In the genomic region with DNA sequence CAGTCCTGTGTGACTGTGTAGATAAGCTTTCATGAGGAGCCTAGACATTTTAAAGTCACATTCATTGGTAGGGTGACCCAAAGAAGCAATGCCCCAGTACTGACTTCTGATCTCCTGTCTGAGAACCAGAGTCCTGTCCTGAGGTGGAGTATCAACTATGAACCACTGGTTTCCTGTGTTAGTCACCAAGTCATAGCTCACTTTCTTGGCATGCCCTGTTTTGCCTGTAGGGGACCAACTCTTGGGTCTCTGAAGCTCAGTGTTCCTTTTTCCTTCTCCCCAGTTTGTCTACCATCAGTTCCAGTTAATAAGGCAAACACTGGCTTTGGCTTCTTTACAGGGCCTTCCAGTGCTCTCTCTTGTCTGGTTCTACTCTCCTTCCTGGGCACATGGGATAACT, we compare ENCODE assay signal across 15 cellular contexts.
DNase-seq lines count a peak whose midpoint lies in the region; ATAC-seq, FAIRE-seq and TF ChIP-seq lines count a peak whose summit lies in the region.
"Had no signal": no experiment of that assay in that cellular context is flagged by ENCODE, and none has a peak within 500 bp of the region (broad histone marks: within the 10 kb centered on the region; RNA-seq: fewer than 3 reads in every experiment).

No MANE protein-coding gene starts in this region.

- H3K27ac Mint-ChIP-seq in activated CD4-positive, alpha-beta memory T cell treated with anti-CD3 and anti-CD28 coated beads for 36 hours, result no peak overlapping the region
- H3K27ac Mint-ChIP-seq: CD4-positive, CD25-positive, alpha-beta regulatory T cell had no signal

- no peak for TF ChIP-seq POLR2A in H54 (IDR thresholded peaks at IDR 0.05; ENCODE audit: low read depth, low read length)

- FAIRE-seq in H54 (lab: Jason Lieb, UNC), result peak; percentile 53
- FAIRE-seq: GM12891, K562 had no signal

- H3K9me3 Mint-ChIP-seq in activated CD4-positive, alpha-beta memory T cell treated with anti-CD3 and anti-CD28 coated beads for 36 hours, result no peaks in the 10 kb centered on the region

- DNase-seq in AG20443 (ENCODE audit: low spot score), result peak; percentile 37
- no peak for DNase-seq in H54 (ENCODE audit: insufficient read length, low spot score)
- no peak for DNase-seq in astrocyte of the cerebellum (ENCODE audit: low read depth)
- peak; percentile 55 for DNase-seq in iris pigment epithelial cell (ENCODE audit: low read depth)
- no peak for DNase-seq in DMS114 treated with DMSO at 0.1 percent for 48 hours (lab: John Stamatoyannopoulos, UW; ENCODE audit: unreplicated experiment)
- no peak for DNase-seq in nucleus accumbens (lab: John Stamatoyannopoulos, UW)
- DNase-seq in activated CD4-positive, alpha-beta memory T cell treated with anti-CD3 and anti-CD28 coated beads for 36 hours, result no peak
- DNase-seq in heart right ventricle, result no peak
- DNase-seq: esophagus squamous epithelium, NCI-H2081 treated with DMSO at 0.1 percent for 48 hours, OCI-M1, spleen had no signal

- in situ Hi-C loops in astrocyte of the cerebellum (cut with HindIII; ENCODE audit: low sequenced_read_pairs), result no loop called here

- no peak overlapping the region for H3K4me3 Mint-ChIP-seq in activated CD4-positive, alpha-beta memory T cell treated with anti-CD3 and anti-CD28 coated beads for 36 hours
- H3K4me3 Mint-ChIP-seq: CD4-positive, CD25-positive, alpha-beta regulatory T cell had no signal

- no peaks in the 10 kb centered on the region for H3K27me3 ChIP-seq in heart right ventricle

- ATAC-seq in heart right ventricle, result no peak
- ATAC-seq: K562 had no signal

- TF ChIP-seq CTCF in astrocyte of the cerebellum (IDR thresholded peaks at IDR 0.05; ENCODE audit: low read depth, low read length, missing control alignments), result peak; percentile 17
- TF ChIP-seq CTCF in heart right ventricle (IDR thresholded peaks at IDR 0.05), result peak in 1 of 9 donors; percentile 14

- peaks cover 6% of the 10 kb centered on the region for H3K4me1 Mint-ChIP-seq in activated CD4-positive, alpha-beta memory T cell treated with anti-CD3 and anti-CD28 coated beads for 36 hours (ENCODE audit: low read depth)
- H3K4me1 Mint-ChIP-seq: CD4-positive, CD25-positive, alpha-beta regulatory T cell had no signal

- H3K27me3 Mint-ChIP-seq in activated CD4-positive, alpha-beta memory T cell treated with anti-CD3 and anti-CD28 coated beads for 36 hours, result peaks cover 3% of the 10 kb centered on the region

- H3K36me3 ChIP-seq in heart right ventricle, result no peaks in the 10 kb centered on the region
- H3K36me3 ChIP-seq: esophagus squamous epithelium, spleen had no signal

- intact Hi-C loops in activated CD4-positive, alpha-beta memory T cell treated with anti-CD3 and anti-CD28 coated beads for 36 hours (cut with micrococcal nuclease), result loop anchor here (10.0 kb wide), 1 partner anchor 227 kb away; no protein-coding TSS in a partner anchor
- intact Hi-C loops in heart right ventricle (cut with DNase I), result loop anchor here in 3 of 10 donors (10.0 kb wide), 2 partner anchors 57 to 277 kb away; no protein-coding TSS in a partner anchor

- H3K27ac ChIP-seq in heart right ventricle, result no peak overlapping the region
- H3K27ac ChIP-seq: esophagus squamous epithelium, spleen had no signal

- H3K4me1 ChIP-seq in heart right ventricle, result no peaks in the 10 kb centered on the region
- H3K4me1 ChIP-seq: esophagus squamous epithelium, spleen had no signal

- H3K4me3 ChIP-seq in astrocyte of the cerebellum (ENCODE audit: low read depth, low read length) (no peak overlapping the region), heart right ventricle (no peak overlapping the region)
- H3K4me3 ChIP-seq: esophagus squamous epithelium, K562, spleen had no signal

- no peaks in the 10 kb centered on the region for H3K36me3 Mint-ChIP-seq in activated CD4-positive, alpha-beta memory T cell treated with anti-CD3 and anti-CD28 coated beads for 36 hours
- H3K36me3 Mint-ChIP-seq: CD4-positive, CD25-positive, alpha-beta regulatory T cell had no signal

- CTCF ChIA-PET in activated CD4-positive, alpha-beta memory T cell treated with anti-CD3 and anti-CD28 coated beads for 36 hours (lab: Charles Lee), result interaction anchor here (0.7 kb wide), 1 partner anchor 708 kb away, joined by 3 read pairs; no protein-coding TSS in a partner anchor

- POLR2A ChIA-PET in activated CD4-positive, alpha-beta memory T cell treated with anti-CD3 and anti-CD28 coated beads for 36 hours (lab: Charles Lee), result no interaction called here

- no peaks in the 10 kb centered on the region for H3K9me3 ChIP-seq in heart right ventricle
- H3K9me3 ChIP-seq: esophagus squamous epithelium, spleen had no signal

Comparison
In these comparisons a context has a peak if more than half of its experiments do, and no peak if none do; other contexts are left out.
1. DNase-seq: peak in AG20443 (single experiment) and iris pigment epithelial cell (single experiment); none in H54 (single experiment), astrocyte of the cerebellum (single experiment), DMS114 treated with DMSO at 0.1 percent for 48 hours (single experiment), nucleus accumbens (0 of 56), activated CD4-positive, alpha-beta memory T cell treated with anti-CD3 and anti-CD28 coated beads for 36 hours (single experiment) and heart right ventricle (0 of 2).